ENCODE assay signal across 8 cellular contexts in the genomic region with DNA sequence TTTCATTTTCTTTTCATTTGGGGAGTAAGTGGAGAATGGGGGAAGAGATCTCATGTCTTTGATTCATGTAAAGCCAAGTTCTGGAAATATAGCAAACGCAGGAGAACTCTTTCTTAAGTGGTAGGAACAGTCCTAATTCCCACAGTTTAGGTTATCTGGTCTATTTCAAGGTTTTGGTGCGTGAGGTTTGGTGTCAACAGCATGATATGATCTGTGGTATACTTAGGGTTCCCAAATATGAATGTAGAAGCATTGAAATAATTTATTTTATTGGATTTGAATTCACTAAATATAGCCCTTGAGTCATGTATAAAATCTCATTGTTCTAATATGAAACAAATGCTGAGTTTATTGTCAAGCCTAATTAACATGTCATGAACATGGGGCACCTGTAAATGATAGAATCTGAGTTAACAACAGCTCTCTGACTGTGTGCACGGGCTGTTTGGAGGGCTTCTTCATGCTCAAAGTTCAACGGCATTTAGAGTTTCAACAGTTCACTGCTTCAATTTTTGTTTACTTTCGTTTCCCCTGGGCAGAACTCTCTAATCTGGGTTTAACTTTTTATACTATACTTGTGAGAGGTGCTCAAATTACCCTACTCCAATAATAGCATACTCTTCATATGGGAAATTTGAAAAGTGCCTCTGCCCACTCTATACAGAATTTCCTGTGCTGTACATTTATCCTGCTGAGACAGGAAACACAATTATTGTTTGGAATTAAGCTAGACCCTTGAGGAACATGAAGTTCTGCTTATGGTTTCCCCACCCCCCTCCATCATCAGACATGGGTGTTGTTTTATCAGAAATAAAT.
DNase-seq lines count a peak whose midpoint lies in the region; ATAC-seq and TF ChIP-seq lines count a peak whose summit lies in the region.

No MANE protein-coding gene starts in this region.

- no peak overlapping the region for H3K4me3 Mint-ChIP-seq in GM23338

- H3K27ac ChIP-seq in DOHH2 (ENCODE audit: low read depth, low read length) = peak overlapping the region; percentile 84
- H3K27ac ChIP-seq in GM23338 (ENCODE audit: low read depth) = no peak overlapping the region; the same call in 1 of the 2 replicates
- peak overlapping the region; percentile 100 for H3K27ac ChIP-seq in RWPE2 (ENCODE audit: poor library complexity, severe bottlenecking)
- H3K27ac ChIP-seq in esophagus squamous epithelium = peak overlapping the region; percentile 77 to 89 (median 86)

- H3F3A ChIP-seq in DOHH2 (ENCODE audit: control insufficient read depth, insufficient read depth) (peaks cover 15% of the 10 kb centered on the region), GM23338 (replicated peaks; ENCODE audit: low read depth) (no peaks in the 10 kb centered on the region)

- H4K20me1 ChIP-seq in DOHH2 (ENCODE audit: control insufficient read depth, insufficient read depth, low read depth, low read length) = no peaks in the 10 kb centered on the region
- no peaks in the 10 kb centered on the region for H4K20me1 ChIP-seq in GM23338 (replicated peaks; ENCODE audit: insufficient read depth)

- no peak for DNase-seq in GM23338 (ENCODE audit: low spot score)
- no peak for DNase-seq in RWPE2 (ENCODE audit: low spot score)
- DNase-seq in esophagus squamous epithelium (lab: John Stamatoyannopoulos, UW) = no peak
- DNase-seq in pons (ENCODE audit: low spot score) = peak; percentile 37
- DNase-seq in NCI-H1092 treated with DMSO at 0.1 percent for 48 hours (lab: John Stamatoyannopoulos, UW) = no peak
- no peak for DNase-seq in NCI-H146 treated with DMSO at 0.1 percent for 48 hours (lab: John Stamatoyannopoulos, UW; ENCODE audit: unreplicated experiment)

- no peak overlapping the region for H2AFZ ChIP-seq in GM23338

- peak overlapping the region; percentile 54 for H3K4me3 ChIP-seq in DOHH2 (ENCODE audit: low read length)
- H3K4me3 ChIP-seq in GM23338 = no peak overlapping the region
- no peak overlapping the region for H3K4me3 ChIP-seq in RWPE2 (ENCODE audit: severe bottlenecking)
- H3K4me3 ChIP-seq in esophagus squamous epithelium = peak overlapping the region in 3 of 4 donors; percentile 15 to 54 (median 19)

- TF ChIP-seq CTCF in DOHH2 (IDR thresholded peaks at IDR 0.05; ENCODE audit: low read depth, low read length, poor library complexity, severe bottlenecking) (no peak), GM23338 (conservative IDR thresholded peaks at IDR 0.05; ENCODE audit: low read depth in 2 of 2) (no peak), RWPE2 (IDR thresholded peaks at IDR 0.05; ENCODE audit: poor library complexity, severe bottlenecking) (no peak), esophagus squamous epithelium (IDR thresholded peaks at IDR 0.05) (no peak)

- H3K4me1 ChIP-seq in DOHH2 (ENCODE audit: control insufficient read depth, low read length) = peaks cover 76% of the 10 kb centered on the region
- peaks cover 39% of the 10 kb centered on the region for H3K4me1 ChIP-seq in GM23338 (ENCODE audit: insufficient read depth)
- peaks cover 44% of the 10 kb centered on the region for H3K4me1 ChIP-seq in RWPE2 (ENCODE audit: insufficient read depth, poor library complexity, severe bottlenecking)
- H3K4me1 ChIP-seq in esophagus squamous epithelium = peaks cover 11 to 62% (median 32%) of the 10 kb centered on the region in 3 donors

- H3K79me2 ChIP-seq in DOHH2 (ENCODE audit: control insufficient read depth, low read length) (no peaks in the 10 kb centered on the region), GM23338 (replicated peaks; ENCODE audit: insufficient read depth) (no peaks in the 10 kb centered on the region)

- 14 to 27% methylated on average over 5 of the region's 5 CpGs for WGBS in esophagus squamous epithelium, 2 donors

- H3K36me3 ChIP-seq in DOHH2 (ENCODE audit: control insufficient read depth, low read length) = no peaks in the 10 kb centered on the region
- H3K36me3 ChIP-seq in GM23338 (ENCODE audit: insufficient read depth) = no peaks in the 10 kb centered on the region
- H3K36me3 ChIP-seq in RWPE2 (ENCODE audit: low read depth) = no peaks in the 10 kb centered on the region
- no peaks in the 10 kb centered on the region for H3K36me3 ChIP-seq in esophagus squamous epithelium

- no peak for ATAC-seq in GM23338
- 0 out of 3 replicates have a peak, but pooled peaks have one; percentile 2 for ATAC-seq in RWPE2 (ENCODE audit: low read depth)
- no peak for ATAC-seq in HG03571 (IDR thresholded peaks at IDR 0.05; ENCODE audit: unreplicated experiment)

- TF ChIP-seq POLR2A in esophagus squamous epithelium (IDR thresholded peaks at IDR 0.05) = no peak

- H3K4me2 ChIP-seq in DOHH2 (ENCODE audit: low read length) (peak overlapping the region; percentile 69), GM23338 (peak overlapping the region; percentile 63)

- intact Hi-C loops in esophagus squamous epithelium (cut with DNase I) = no loop called here

- H3K4me1 Mint-ChIP-seq in GM23338 = peaks cover 31% of the 10 kb centered on the region

- no peaks in the 10 kb centered on the region for H3K9me3 Mint-ChIP-seq in GM23338

- H3K36me3 Mint-ChIP-seq in GM23338 (ENCODE audit: low read depth) = no peaks in the 10 kb centered on the region

- no peaks in the 10 kb centered on the region for H3K9me2 ChIP-seq in DOHH2 (replicated peaks; ENCODE audit: control insufficient read depth, low read length)
- peaks cover 8% of the 10 kb centered on the region; the same call in 1 of the 2 replicates for H3K9me2 ChIP-seq in GM23338 (ENCODE audit: insufficient read depth)

- H3K27me3 ChIP-seq in DOHH2 (ENCODE audit: control insufficient read depth, low read length) (no peaks in the 10 kb centered on the region), GM23338 (ENCODE audit: insufficient read depth) (no peaks in the 10 kb centered on the region), RWPE2 (ENCODE audit: insufficient read depth, poor library complexity, severe bottlenecking) (no peaks in the 10 kb centered on the region), esophagus squamous epithelium (no peaks in the 10 kb centered on the region)

- peaks cover 4% of the 10 kb centered on the region for H3K27me3 Mint-ChIP-seq in GM23338 (ENCODE audit: insufficient read depth, low read depth, poor library complexity)

- H3K9me3 ChIP-seq in DOHH2 (ENCODE audit: control insufficient read depth, insufficient read depth, low read length) = no peaks in the 10 kb centered on the region
- no peaks in the 10 kb centered on the region for H3K9me3 ChIP-seq in RWPE2 (ENCODE audit: severe bottlenecking)
- no peaks in the 10 kb centered on the region for H3K9me3 ChIP-seq in esophagus squamous epithelium

- H3K27ac Mint-ChIP-seq in GM23338 = peak overlapping the region; percentile 9; the same call in 1 of the 2 replicates

TF ChIP-seq in GM23338, 12 proteins besides CTCF, POLR2A, EP300 and RAD21 (continues in another document):
- TF ChIP-seq CREB1 (CRISPR knock-in tag; IDR thresholded peaks at IDR 0.05; ENCODE audit: low read depth) = no peak
- TF ChIP-seq EZH2phosphoT487 (IDR thresholded peaks at IDR 0.05; ENCODE audit: unreplicated experiment) = no peak
- no peak for TF ChIP-seq POLR2AphosphoS5 (IDR thresholded peaks at IDR 0.05; ENCODE audit: low read depth)
- no peak for TF ChIP-seq ZNF331 (CRISPR knock-in tag; IDR thresholded peaks at IDR 0.05; ENCODE audit: low read depth)

Comparison
In these comparisons a context has a peak if more than half of its experiments do, and no peak if none do; other contexts are left out.
1. H3K4me3 ChIP-seq: peak in DOHH2 (single experiment) and esophagus squamous epithelium (3 of 4); none in GM23338 (single experiment) and RWPE2 (single experiment).